Comparison of ENCODE assay signal across 21 cellular contexts in the genomic region with DNA sequence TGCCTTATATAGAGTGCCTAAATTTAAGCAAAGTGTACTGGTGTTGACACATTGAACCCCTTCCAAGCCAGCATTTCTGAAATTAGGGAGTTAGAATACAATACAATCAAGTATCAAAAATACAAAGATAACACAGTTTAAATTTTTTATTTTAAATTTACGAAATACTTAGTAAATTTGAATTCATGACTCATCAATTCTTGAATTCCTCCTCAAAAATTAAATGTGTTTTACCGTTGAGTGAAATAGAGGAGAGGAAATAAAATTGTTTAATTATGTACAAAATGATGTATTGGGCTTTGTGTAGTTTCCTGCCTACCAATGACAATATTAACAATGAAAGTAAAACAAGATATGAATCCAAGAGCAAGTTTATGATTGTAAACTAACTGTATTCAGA.
"Had no signal": no experiment of that assay in that cellular context is flagged by ENCODE, and none has a peak within 500 bp of the region (broad histone marks: within the 10 kb centered on the region; RNA-seq: fewer than 3 reads in every experiment).

No MANE protein-coding gene starts in this region.

- H3K4me1 ChIP-seq: transverse colon had no signal

- H3K27me3 ChIP-seq: gastrocnemius medialis, sigmoid colon, transverse colon had no signal

- DNase-seq: activated CD4-positive, alpha-beta memory T cell treated with anti-CD3 and anti-CD28 coated beads for 36 hours; activated CD4-positive, alpha-beta T cell treated with anti-CD3 and anti-CD28 coated beads for 1 hour; activated CD8-positive, alpha-beta memory T cell treated with anti-CD3 and anti-CD28 coated beads, Interleukin-2, amount 10 ng/mL, durations not matched to agents 7 days and 5 days; activated naive CD4-positive, alpha-beta T cell; activated naive CD8-positive, alpha-beta T cell treated with anti-CD3 and anti-CD28 coated beads for 36 hours; activated T-cell treated with anti-CD3 and anti-CD28 coated beads, Interleukin-2, amount 50 U/mL, for 1 hour; amygdala; effector CD4-positive, alpha-beta T cell; gastrocnemius medialis; midbrain; naive B cell; sigmoid colon; stimulated activated CD4-positive, alpha-beta T cell treated with anti-CD3 and anti-CD28 coated beads, Interleukin-12 subunit alpha, Interleukin-12 subunit beta, amount 100 ng/mL, for 4 hours; stimulated activated CD4-positive, alpha-beta T cell treated with anti-CD3 and anti-CD28 coated beads, Interleukin-1b, Interleukin-23, amount 100 ng/mL, for 48 hours; stimulated activated naive CD4-positive, alpha-beta T cell treated with Interleukin-2 at 50 U/mL for 16 hours; substantia nigra; transverse colon; WERI-Rb-1 had no signal

- H3K27ac ChIP-seq: SK-N-MC, transverse colon, WERI-Rb-1 had no signal

- ATAC-seq: activated CD8-positive, alpha-beta memory T cell treated with anti-CD3 and anti-CD28 coated beads, Interleukin-2, amount 10 ng/mL, durations not matched to agents 7 days and 5 days; activated T-helper 17 cell treated with anti-CD3 and anti-CD28 coated beads, Interleukin-2, amount 50 U/mL, for 72 hours had no signal

- H3K9me3 ChIP-seq: gastrocnemius medialis, sigmoid colon, transverse colon had no signal

- H3K4me3 ChIP-seq: gastrocnemius medialis, lung, sigmoid colon, SK-N-MC, transverse colon had no signal

- H3K36me3 ChIP-seq: gastrocnemius medialis, sigmoid colon, transverse colon, WERI-Rb-1 had no signal
